Comparison of ENCODE assay signal across 8 cellular contexts in the genomic region with DNA sequence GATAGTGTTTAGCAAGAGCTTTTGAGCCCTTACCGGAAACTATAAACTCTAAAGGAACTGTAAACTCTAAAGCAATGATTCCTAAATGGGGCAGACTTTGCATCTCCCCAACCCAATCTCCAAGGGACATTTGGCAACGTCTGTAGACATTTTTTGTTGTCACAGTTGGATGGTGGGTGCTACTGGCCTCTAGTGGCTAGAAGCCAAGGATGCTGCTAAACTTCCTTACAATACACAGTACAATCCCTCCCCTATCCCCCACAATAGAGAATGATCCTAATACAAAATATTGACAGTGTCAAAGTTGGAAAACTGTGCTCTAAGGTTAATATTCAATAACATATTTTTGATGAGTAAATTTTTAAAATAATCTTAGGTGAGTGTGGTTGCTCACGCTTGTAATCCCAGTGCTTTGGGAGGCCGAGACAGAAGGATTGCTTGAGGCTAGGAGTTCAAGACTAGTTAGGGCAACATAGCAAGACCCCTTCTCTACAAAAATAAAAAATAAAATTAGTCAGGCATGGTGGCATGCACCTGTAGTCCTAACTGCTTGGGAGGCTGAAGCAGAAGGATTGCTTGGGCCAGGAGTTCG.
DNase-seq lines count a peak whose midpoint lies in the region; ATAC-seq and TF ChIP-seq lines count a peak whose summit lies in the region.

No MANE protein-coding gene starts in this region.

- no TSS peak for BruUV-seq in A673 (replicated peaks; lab: Mats Ljungman, UMichigan)

- no peaks in the 10 kb centered on the region for H3K9me3 ChIP-seq in A673 (ENCODE audit: low read depth, low read length, poor library complexity, severe bottlenecking)

- H3K36me3 ChIP-seq in A673 (ENCODE audit: insufficient read depth, low read length, poor library complexity, severe bottlenecking): no peaks in the 10 kb centered on the region

- H3K27me3 ChIP-seq in A673 (replicated peaks; ENCODE audit: insufficient read depth, low read depth, low read length, poor library complexity): no peaks in the 10 kb centered on the region

- H3K4me3 ChIP-seq in A673 (ENCODE audit: low read depth, low read length, poor library complexity, severe bottlenecking) (no peak overlapping the region), choroid plexus epithelial cell (ENCODE audit: low read depth, low read length) (no peak overlapping the region)

- TF ChIP-seq CTCF in A673 (conservative IDR thresholded peaks at IDR 0.05; ENCODE audit: low read depth, low read length) (peak; percentile 81), choroid plexus epithelial cell (conservative IDR thresholded peaks at IDR 0.05; ENCODE audit: low read depth, low read length) (peak; percentile 79)

- H3K4me1 ChIP-seq in A673 (ENCODE audit: insufficient read depth, low read length, poor library complexity, severe bottlenecking): peaks cover 12% of the 10 kb centered on the region

- intact Hi-C loops in A673 (cut with micrococcal nuclease; ENCODE audit: unreplicated experiment) (loop anchor here (1.0 to 10.0 kb wide), 2 partner anchors 73 to 348 kb away; no protein-coding TSS in a partner anchor), posterior vena cava (cut with DNase I) (no loop called here)

- ATAC-seq in HG02885 (IDR thresholded peaks at IDR 0.05; ENCODE audit: poor library complexity, unreplicated experiment) (peak; percentile 73), SK-N-SH treated with all-trans-retinoic acid at 6 μM for 48 hours (peak; percentile 92), GM18861 (IDR thresholded peaks at IDR 0.05; ENCODE audit: unreplicated experiment) (no peak)

- POLR2A ChIA-PET in A673 (lab: Charles Lee; ENCODE audit: low non-redundant PET): no interaction called here

- DNase-seq in A673 (ENCODE audit: low spot score) (peak; percentile 84), EH (ENCODE audit: low read depth) (peak; percentile 63), choroid plexus epithelial cell (ENCODE audit: low read depth) (peak; percentile 59), midbrain (lab: John Stamatoyannopoulos, UW) (peak; percentile 58), posterior vena cava (ENCODE audit: low spot score) (no peak)

- peak overlapping the region; percentile 0 for H3K27ac ChIP-seq in A673 (ENCODE audit: low read depth, low read length, poor library complexity, severe bottlenecking)

- CTCF ChIA-PET in A673 (lab: Charles Lee): interaction anchor here (0.6 kb wide), 1 partner anchor 14 kb away, joined by 3 read pairs; no protein-coding TSS in a partner anchor

TF ChIP-seq in SK-N-SH treated with all-trans-retinoic acid at 6 μM for 48 hours, 23 proteins besides CTCF, POLR2A, EP300 and RAD21:
- TF ChIP-seq ZNF565 (CRISPR knock-in tag; conservative IDR thresholded peaks at IDR 0.05; ENCODE audit: low read depth) (no peak), TCF4 (CRISPR knock-in tag; IDR thresholded peaks at IDR 0.05; ENCODE audit: borderline replicate concordance) (no peak), CSRNP3 (CRISPR knock-in tag; IDR thresholded peaks at IDR 0.05) (no peak), ZFP3 (CRISPR knock-in tag; IDR thresholded peaks at IDR 0.05) (no peak), ZNF8 (CRISPR knock-in tag; IDR thresholded peaks at IDR 0.05) (no peak), POU6F1 (CRISPR knock-in tag; IDR thresholded peaks at IDR 0.05; ENCODE audit: borderline replicate concordance, low read depth) (no peak), BACH2 (CRISPR knock-in tag; IDR thresholded peaks at IDR 0.05; ENCODE audit: borderline replicate concordance) (no peak), ARNTL (CRISPR knock-in tag; IDR thresholded peaks at IDR 0.05; ENCODE audit: borderline replicate concordance, low read depth) (no peak), ISL1 (CRISPR knock-in tag; IDR thresholded peaks at IDR 0.05) (no peak), TOX (CRISPR knock-in tag; IDR thresholded peaks at IDR 0.05; ENCODE audit: borderline replicate concordance) (no peak), TSHZ2 (CRISPR knock-in tag; IDR thresholded peaks at IDR 0.05) (no peak), ZC3H10 (CRISPR knock-in tag; IDR thresholded peaks at IDR 0.05) (no peak), OSR1 (CRISPR knock-in tag; IDR thresholded peaks at IDR 0.05) (no peak), SNAI2 (CRISPR knock-in tag; IDR thresholded peaks at IDR 0.05) (no peak), ZNF70 (CRISPR knock-in tag; IDR thresholded peaks at IDR 0.05) (no peak), CSDC2 (CRISPR knock-in tag; IDR thresholded peaks at IDR 0.05) (no peak)
- TF ChIP-seq, protein P1, sequence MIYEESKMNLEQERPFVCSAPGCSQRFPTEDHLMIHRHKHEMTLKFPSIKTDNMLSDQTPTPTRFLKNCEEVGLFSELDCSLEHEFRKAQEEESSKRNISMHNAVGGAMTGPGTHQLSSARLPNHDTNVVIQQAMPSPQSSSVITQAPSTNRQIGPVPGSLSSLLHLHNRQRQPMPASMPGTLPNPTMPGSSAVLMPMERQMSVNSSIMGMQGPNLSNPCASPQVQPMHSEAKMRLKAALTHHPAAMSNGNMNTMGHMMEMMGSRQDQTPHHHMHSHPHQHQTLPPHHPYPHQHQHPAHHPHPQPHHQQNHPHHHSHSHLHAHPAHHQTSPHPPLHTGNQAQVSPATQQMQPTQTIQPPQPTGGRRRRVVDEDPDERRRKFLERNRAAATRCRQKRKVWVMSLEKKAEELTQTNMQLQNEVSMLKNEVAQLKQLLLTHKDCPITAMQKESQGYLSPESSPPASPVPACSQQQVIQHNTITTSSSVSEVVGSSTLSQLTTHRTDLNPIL (CRISPR knock-in tag; IDR thresholded peaks at IDR 0.05; ENCODE audit: low read depth): no peak
